ENCODE assay signal across 1 cellular context in the genomic region with DNA sequence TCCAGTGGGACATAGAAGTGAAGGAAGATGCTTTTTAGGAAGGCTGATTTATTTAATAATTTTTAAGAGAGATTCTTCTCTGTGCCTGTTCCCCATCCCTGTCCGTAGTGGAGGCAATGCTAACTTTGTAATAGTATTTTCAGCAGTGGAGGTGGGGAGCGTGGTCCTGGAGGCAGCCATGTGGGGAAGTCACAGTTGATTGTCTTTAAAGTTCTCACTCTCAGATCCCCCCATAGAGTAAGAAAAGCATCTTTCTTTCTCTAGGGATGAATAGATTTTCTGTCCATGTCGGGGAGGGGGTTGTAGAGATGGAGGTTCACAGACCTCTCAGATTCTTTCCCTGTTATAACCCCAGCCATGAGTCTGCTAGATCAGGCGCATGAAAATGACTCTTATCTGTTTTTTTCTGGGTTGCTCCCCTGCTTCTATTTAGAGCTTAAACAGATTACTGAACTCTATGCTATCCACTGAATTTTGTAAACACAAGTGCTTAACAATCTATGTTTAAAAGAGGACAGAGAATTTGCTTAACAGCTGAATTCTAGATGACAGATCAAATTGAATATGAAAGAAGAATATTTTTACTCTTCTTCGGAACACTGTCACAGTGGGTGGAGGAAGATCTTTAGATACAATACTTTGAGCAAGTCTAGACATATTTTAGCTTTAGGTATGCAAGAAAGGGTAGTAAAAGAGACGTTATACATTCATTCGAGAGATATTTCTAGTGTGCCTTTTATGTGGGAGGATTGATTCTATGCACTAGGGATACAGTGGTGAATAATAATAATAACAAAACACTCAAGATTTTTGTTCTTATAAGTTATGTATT.
TF ChIP-seq lines count a peak whose summit lies in the region.

No MANE protein-coding gene starts in this region.

TF ChIP-seq in GM23338, 12 proteins besides CTCF, POLR2A, EP300 and RAD21 (continued from another document):
- TF ChIP-seq, protein P1, sequence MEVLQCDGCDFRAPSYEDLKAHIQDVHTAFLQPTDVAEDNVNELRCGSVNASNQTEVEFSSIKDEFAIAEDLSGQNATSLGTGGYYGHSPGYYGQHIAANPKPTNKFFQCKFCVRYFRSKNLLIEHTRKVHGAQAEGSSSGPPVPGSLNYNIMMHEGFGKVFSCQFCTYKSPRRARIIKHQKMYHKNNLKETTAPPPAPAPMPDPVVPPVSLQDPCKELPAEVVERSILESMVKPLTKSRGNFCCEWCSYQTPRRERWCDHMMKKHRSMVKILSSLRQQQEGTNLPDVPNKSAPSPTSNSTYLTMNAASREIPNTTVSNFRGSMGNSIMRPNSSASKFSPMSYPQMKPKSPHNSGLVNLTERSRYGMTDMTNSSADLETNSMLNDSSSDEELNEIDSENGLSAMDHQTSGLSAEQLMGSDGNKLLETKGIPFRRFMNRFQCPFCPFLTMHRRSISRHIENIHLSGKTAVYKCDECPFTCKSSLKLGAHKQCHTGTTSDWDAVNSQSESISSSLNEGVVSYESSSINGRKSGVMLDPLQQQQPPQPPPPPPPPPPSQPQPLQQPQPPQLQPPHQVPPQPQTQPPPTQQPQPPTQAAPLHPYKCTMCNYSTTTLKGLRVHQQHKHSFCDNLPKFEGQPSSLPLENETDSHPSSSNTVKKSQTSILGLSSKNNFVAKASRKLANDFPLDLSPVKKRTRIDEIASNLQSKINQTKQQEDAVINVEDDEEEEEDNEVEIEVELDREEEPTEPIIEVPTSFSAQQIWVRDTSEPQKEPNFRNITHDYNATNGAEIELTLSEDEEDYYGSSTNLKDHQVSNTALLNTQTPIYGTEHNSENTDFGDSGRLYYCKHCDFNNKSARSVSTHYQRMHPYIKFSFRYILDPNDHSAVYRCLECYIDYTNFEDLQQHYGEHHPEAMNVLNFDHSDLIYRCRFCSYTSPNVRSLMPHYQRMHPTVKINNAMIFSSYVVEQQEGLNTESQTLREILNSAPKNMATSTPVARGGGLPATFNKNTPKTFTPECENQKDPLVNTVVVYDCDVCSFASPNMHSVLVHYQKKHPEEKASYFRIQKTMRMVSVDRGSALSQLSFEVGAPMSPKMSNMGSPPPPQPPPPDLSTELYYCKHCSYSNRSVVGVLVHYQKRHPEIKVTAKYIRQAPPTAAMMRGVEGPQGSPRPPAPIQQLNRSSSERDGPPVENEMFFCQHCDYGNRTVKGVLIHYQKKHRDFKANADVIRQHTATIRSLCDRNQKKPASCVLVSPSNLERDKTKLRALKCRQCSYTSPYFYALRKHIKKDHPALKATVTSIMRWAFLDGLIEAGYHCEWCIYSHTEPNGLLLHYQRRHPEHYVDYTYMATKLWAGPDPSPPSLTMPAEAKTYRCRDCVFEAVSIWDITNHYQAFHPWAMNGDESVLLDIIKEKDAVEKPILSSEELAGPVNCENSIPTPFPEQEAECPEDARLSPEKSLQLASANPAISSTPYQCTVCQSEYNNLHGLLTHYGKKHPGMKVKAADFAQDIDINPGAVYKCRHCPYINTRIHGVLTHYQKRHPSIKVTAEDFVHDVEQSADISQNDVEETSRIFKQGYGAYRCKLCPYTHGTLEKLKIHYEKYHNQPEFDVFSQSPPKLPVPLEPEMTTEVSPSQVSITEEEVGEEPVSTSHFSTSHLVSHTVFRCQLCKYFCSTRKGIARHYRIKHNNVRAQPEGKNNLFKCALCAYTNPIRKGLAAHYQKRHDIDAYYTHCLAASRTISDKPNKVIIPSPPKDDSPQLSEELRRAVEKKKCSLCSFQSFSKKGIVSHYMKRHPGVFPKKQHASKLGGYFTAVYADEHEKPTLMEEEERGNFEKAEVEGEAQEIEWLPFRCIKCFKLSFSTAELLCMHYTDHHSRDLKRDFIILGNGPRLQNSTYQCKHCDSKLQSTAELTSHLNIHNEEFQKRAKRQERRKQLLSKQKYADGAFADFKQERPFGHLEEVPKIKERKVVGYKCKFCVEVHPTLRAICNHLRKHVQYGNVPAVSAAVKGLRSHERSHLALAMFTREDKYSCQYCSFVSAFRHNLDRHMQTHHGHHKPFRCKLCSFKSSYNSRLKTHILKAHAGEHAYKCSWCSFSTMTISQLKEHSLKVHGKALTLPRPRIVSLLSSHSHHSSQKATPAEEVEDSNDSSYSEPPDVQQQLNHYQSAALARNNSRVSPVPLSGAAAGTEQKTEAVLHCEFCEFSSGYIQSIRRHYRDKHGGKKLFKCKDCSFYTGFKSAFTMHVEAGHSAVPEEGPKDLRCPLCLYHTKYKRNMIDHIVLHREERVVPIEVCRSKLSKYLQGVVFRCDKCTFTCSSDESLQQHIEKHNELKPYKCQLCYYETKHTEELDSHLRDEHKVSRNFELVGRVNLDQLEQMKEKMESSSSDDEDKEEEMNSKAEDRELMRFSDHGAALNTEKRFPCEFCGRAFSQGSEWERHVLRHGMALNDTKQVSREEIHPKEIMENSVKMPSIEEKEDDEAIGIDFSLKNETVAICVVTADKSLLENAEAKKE (CRISPR knock-in tag; IDR thresholded peaks at IDR 0.05) = no peak
TF ChIP-seq in GM23338: peak in this region for 0.
